In genomic region chr10:120314426-120314825, GRCh38 we compare ENCODE assay signal across 16 cellular contexts.
DNase-seq lines count a peak whose midpoint lies in the region; ATAC-seq lines count a peak whose summit lies in the region.
"Had no signal": no experiment of that assay in that cellular context is flagged by ENCODE, and none has a peak within 500 bp of the region (broad histone marks: within the 10 kb centered on the region; RNA-seq: fewer than 3 reads in every experiment).

No MANE protein-coding gene starts in this region.

- no peak overlapping the region for H4K5ac ChIP-seq in mesendoderm (ENCODE audit: low read length)

- DNase-seq in Caki2 (ENCODE audit: low read depth) (peak; percentile 26), glomerular visceral epithelial cell (ENCODE audit: extremely low spot score) (peak; percentile 8), left kidney (ENCODE audit: low read depth, low spot score) (peak; percentile 9), mesendoderm (no peak)
- no peak for DNase-seq in activated CD4-positive, CD25-positive, alpha-beta regulatory T cell treated with anti-CD3 and anti-CD28 coated beads, Interleukin-2, amount 50 U/mL, for 72 hours
- DNase-seq: 8988T; C1 segment of cervical spinal cord; CD4-positive, alpha-beta memory T cell; COR-L47; DMS153; DND-41; GM23248; H7; HCEC 1CT had no signal

- H3K79me2 ChIP-seq in mesendoderm (ENCODE audit: control insufficient read depth, insufficient read depth, low read length): no peaks in the 10 kb centered on the region

- in situ Hi-C loops in Caki2 (cut with HindIII; ENCODE audit: low pct_unique_long_range_greater_than_20kb, low sequenced_read_pairs): no loop called here

- no peaks in the 10 kb centered on the region for H3K79me1 ChIP-seq in mesendoderm (ENCODE audit: low read length)

- no peak overlapping the region for H2BK120ac ChIP-seq in mesendoderm (ENCODE audit: low read depth, low read length)

- H3K27me3 ChIP-seq in mesendoderm (ENCODE audit: insufficient read depth, low read length, poor library complexity): no peaks in the 10 kb centered on the region

- H3K4me1 ChIP-seq in mesendoderm (ENCODE audit: control insufficient read depth, low read depth, low read length): no peaks in the 10 kb centered on the region
- H3K4me1 ChIP-seq: A549 had no signal

- H3K27ac ChIP-seq in mesendoderm (ENCODE audit: low read depth, low read length): no peak overlapping the region
- H3K27ac ChIP-seq: A549, GM23248 had no signal

- no peak overlapping the region for H2BK5ac ChIP-seq in mesendoderm (ENCODE audit: low read length)

- no peak overlapping the region for H3K23ac ChIP-seq in mesendoderm (ENCODE audit: low read length)

- no peak overlapping the region for H3K18ac ChIP-seq in mesendoderm (ENCODE audit: low read length)

- H2BK15ac ChIP-seq in mesendoderm (replicated peaks; ENCODE audit: low read depth): no peak overlapping the region

- no peak overlapping the region for H4K8ac ChIP-seq in mesendoderm (ENCODE audit: low read depth, low read length)

- ATAC-seq in HG02970 (IDR thresholded peaks at IDR 0.05; ENCODE audit: low FRiP score, unreplicated experiment): no peak
- ATAC-seq: A549 had no signal

- no peak overlapping the region for H3K4me3 ChIP-seq in mesendoderm (ENCODE audit: low read length)
- H3K4me3 ChIP-seq: A549, GM23248 had no signal

- no peak overlapping the region for H2AK5ac ChIP-seq in mesendoderm (ENCODE audit: low read length)

- no peak overlapping the region for H3K56ac ChIP-seq in mesendoderm (ENCODE audit: low read length)

- no CpG with 5 or more reads among the region's 1 CpG for whole genome bisulfite sequencing in mesendoderm (ENCODE audit: extremely low coverage, insufficient coverage, low lambda C conversion rate)

- H3K4ac ChIP-seq in mesendoderm (ENCODE audit: low read depth, low read length): no peak overlapping the region

- no peak overlapping the region for H3K9ac ChIP-seq in mesendoderm (ENCODE audit: low read length)
- H3K9ac ChIP-seq: GM23248 had no signal

- no peak overlapping the region for H3K4me2 ChIP-seq in mesendoderm (ENCODE audit: low read length)
- H3K4me2 ChIP-seq: A549 had no signal

- no peaks in the 10 kb centered on the region for H3K36me3 ChIP-seq in mesendoderm (ENCODE audit: control insufficient read depth, insufficient read depth, low read length)

Comparison
In these comparisons a context has a peak if more than half of its experiments do, and no peak if none do; other contexts are left out.
1. DNase-seq: peak in Caki2 (single experiment), glomerular visceral epithelial cell (single experiment) and left kidney (single experiment); none in mesendoderm (single experiment) and activated CD4-positive, CD25-positive, alpha-beta regulatory T cell treated with anti-CD3 and anti-CD28 coated beads, Interleukin-2, amount 50 U/mL, for 72 hours (single experiment).